ENCODE assay signal across 1 cellular context in the genomic region with DNA sequence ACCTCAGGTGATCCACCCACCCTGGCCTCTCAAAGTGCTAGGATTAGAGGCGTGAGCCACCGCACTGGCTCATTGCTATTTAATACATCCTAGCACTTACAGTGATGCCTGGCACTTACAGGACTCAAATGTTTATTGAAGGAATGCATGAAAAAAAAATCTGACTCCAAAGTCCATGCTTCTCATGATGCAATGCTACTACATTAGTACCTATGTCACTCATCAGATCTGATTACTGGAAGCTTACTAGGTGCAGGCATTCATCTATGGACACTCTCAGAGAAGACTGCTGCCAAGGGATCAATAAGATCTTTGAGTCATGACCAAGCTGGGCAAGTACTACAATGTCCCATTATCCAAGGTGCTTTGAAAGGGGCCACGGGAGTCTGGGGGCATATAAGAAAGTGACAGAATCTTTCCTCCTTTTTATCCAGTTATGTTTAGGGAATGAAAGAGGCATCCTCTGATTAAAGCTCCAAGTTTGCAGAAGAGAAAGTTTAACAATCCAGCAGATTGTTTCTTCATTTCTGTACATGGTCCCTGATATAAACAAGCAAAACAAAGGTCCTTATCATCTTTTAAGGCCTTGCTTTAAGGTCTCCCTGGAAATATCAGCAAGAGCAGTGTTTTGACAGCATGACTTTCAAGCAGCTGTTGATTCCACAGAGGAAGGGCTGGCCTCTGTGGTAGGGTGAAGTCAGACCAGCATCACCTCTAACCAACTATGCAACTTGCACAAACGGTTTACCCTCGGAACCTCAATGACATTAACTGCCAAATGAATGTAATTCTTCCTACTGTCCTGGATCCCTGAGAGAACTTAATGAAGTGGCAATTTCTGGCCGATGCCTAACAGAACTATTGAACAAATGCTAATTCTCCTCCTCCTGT.
A peak's percentile ranks its signal among the peaks of the same experiment; 100 is the strongest.
TF ChIP-seq lines count a peak whose summit lies in the region.

No MANE protein-coding gene starts in this region.

TF ChIP-seq in HepG2, 621 proteins besides CTCF, POLR2A, EP300 and RAD21 (continued from another document and continues in another):
- peak in 1 of 2 experiments; percentile 66; a peak in 1 of 4 replicates for TF ChIP-seq KLF16 (CRISPR knock-in tag; IDR thresholded peaks at IDR 0.05)
- TF ChIP-seq ARNTL (CRISPR knock-in tag; IDR thresholded peaks at IDR 0.05): no peak
- TF ChIP-seq ZNF3 (CRISPR knock-in tag; IDR thresholded peaks at IDR 0.05): peak; percentile 71; the same call in 1 of the 2 replicates
- peak; percentile 35; the same call in 1 of the 2 replicates for TF ChIP-seq HOXA5 (CRISPR knock-in tag; IDR thresholded peaks at IDR 0.05)
- TF ChIP-seq, protein P1, sequence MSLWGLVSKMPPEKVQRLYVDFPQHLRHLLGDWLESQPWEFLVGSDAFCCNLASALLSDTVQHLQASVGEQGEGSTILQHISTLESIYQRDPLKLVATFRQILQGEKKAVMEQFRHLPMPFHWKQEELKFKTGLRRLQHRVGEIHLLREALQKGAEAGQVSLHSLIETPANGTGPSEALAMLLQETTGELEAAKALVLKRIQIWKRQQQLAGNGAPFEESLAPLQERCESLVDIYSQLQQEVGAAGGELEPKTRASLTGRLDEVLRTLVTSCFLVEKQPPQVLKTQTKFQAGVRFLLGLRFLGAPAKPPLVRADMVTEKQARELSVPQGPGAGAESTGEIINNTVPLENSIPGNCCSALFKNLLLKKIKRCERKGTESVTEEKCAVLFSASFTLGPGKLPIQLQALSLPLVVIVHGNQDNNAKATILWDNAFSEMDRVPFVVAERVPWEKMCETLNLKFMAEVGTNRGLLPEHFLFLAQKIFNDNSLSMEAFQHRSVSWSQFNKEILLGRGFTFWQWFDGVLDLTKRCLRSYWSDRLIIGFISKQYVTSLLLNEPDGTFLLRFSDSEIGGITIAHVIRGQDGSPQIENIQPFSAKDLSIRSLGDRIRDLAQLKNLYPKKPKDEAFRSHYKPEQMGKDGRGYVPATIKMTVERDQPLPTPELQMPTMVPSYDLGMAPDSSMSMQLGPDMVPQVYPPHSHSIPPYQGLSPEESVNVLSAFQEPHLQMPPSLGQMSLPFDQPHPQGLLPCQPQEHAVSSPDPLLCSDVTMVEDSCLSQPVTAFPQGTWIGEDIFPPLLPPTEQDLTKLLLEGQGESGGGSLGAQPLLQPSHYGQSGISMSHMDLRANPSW (CRISPR knock-in tag; IDR thresholded peaks at IDR 0.05; ENCODE audit: borderline replicate concordance): no peak
- peak; percentile 79; the same call in 1 of the 2 replicates for TF ChIP-seq MIER3 (CRISPR knock-in tag; IDR thresholded peaks at IDR 0.05; ENCODE audit: borderline replicate concordance)
- TF ChIP-seq, protein P2, sequence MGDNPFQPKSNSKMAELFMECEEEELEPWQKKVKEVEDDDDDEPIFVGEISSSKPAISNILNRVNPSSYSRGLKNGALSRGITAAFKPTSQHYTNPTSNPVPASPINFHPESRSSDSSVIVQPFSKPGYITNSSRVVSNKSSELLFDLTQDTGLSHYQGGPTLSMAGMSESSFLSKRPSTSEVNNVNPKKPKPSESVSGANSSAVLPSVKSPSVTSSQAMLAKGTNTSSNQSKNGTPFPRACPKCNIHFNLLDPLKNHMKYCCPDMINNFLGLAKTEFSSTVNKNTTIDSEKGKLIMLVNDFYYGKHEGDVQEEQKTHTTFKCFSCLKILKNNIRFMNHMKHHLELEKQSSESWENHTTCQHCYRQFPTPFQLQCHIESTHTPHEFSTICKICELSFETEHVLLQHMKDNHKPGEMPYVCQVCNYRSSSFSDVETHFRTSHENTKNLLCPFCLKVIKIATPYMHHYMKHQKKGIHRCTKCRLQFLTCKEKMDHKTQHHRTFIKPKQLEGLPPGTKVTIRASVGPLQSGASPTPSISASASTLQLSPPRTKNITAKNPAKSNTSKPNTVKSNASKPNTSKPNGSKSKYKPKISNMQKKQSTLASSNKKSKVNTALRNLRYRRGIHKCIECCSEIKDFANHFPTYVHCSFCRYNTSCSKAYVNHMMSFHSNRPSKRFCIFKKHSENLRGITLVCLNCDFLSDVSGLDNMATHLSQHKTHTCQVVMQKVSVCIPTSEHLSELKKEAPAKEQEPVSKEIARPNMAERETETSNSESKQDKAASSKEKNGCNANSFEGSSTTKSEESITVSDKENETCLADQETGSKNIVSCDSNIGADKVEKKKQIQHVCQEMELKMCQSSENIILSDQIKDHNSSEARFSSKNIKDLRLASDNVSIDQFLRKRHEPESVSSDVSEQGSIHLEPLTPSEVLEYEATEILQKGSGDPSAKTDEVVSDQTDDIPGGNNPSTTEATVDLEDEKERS (CRISPR knock-in tag; IDR thresholded peaks at IDR 0.05): no peak
- TF ChIP-seq, protein P3, sequence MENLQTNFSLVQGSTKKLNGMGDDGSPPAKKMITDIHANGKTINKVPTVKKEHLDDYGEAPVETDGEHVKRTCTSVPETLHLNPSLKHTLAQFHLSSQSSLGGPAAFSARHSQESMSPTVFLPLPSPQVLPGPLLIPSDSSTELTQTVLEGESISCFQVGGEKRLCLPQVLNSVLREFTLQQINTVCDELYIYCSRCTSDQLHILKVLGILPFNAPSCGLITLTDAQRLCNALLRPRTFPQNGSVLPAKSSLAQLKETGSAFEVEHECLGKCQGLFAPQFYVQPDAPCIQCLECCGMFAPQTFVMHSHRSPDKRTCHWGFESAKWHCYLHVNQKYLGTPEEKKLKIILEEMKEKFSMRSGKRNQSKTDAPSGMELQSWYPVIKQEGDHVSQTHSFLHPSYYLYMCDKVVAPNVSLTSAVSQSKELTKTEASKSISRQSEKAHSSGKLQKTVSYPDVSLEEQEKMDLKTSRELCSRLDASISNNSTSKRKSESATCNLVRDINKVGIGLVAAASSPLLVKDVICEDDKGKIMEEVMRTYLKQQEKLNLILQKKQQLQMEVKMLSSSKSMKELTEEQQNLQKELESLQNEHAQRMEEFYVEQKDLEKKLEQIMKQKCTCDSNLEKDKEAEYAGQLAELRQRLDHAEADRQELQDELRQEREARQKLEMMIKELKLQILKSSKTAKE (CRISPR knock-in tag; IDR thresholded peaks at IDR 0.05; ENCODE audit: borderline replicate concordance): no peak
- no peak for TF ChIP-seq NONO (IDR thresholded peaks at IDR 0.05)
- TF ChIP-seq NONO (CRISPR knock-in tag; conservative IDR thresholded peaks at IDR 0.05): no peak
- peak; percentile 62; the same call in 1 of the 2 replicates for TF ChIP-seq SOX5 (CRISPR knock-in tag; IDR thresholded peaks at IDR 0.05; ENCODE audit: borderline replicate concordance)
- no peak for TF ChIP-seq CCAR2 (optimal IDR thresholded peaks at IDR 0.05; ENCODE audit: low read depth, low read length)
- TF ChIP-seq, protein P4, sequence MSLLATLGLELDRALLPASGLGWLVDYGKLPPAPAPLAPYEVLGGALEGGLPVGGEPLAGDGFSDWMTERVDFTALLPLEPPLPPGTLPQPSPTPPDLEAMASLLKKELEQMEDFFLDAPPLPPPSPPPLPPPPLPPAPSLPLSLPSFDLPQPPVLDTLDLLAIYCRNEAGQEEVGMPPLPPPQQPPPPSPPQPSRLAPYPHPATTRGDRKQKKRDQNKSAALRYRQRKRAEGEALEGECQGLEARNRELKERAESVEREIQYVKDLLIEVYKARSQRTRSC (CRISPR knock-in tag; IDR thresholded peaks at IDR 0.05; ENCODE audit: low read depth): no peak
- no peak for TF ChIP-seq U2AF1 (optimal IDR thresholded peaks at IDR 0.05; ENCODE audit: low read depth, low read length)
- no peak for TF ChIP-seq KMT2A (CRISPR knock-in tag; IDR thresholded peaks at IDR 0.05)
- no peak for TF ChIP-seq STAG1 (CRISPR knock-in tag; IDR thresholded peaks at IDR 0.05)
- TF ChIP-seq, protein P5, sequence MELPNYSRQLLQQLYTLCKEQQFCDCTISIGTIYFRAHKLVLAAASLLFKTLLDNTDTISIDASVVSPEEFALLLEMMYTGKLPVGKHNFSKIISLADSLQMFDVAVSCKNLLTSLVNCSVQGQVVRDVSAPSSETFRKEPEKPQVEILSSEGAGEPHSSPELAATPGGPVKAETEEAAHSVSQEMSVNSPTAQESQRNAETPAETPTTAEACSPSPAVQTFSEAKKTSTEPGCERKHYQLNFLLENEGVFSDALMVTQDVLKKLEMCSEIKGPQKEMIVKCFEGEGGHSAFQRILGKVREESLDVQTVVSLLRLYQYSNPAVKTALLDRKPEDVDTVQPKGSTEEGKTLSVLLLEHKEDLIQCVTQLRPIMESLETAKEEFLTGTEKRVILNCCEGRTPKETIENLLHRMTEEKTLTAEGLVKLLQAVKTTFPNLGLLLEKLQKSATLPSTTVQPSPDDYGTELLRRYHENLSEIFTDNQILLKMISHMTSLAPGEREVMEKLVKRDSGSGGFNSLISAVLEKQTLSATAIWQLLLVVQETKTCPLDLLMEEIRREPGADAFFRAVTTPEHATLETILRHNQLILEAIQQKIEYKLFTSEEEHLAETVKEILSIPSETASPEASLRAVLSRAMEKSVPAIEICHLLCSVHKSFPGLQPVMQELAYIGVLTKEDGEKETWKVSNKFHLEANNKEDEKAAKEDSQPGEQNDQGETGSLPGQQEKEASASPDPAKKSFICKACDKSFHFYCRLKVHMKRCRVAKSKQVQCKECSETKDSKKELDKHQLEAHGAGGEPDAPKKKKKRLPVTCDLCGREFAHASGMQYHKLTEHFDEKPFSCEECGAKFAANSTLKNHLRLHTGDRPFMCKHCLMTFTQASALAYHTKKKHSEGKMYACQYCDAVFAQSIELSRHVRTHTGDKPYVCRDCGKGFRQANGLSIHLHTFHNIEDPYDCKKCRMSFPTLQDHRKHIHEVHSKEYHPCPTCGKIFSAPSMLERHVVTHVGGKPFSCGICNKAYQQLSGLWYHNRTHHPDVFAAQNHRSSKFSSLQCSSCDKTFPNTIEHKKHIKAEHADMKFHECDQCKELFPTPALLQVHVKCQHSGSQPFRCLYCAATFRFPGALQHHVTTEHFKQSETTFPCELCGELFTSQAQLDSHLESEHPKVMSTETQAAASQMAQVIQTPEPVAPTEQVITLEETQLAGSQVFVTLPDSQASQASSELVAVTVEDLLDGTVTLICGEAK (IDR thresholded peaks at IDR 0.05): no peak
- TF ChIP-seq, protein P5 (CRISPR knock-in tag; IDR thresholded peaks at IDR 0.05): no peak
- peak; percentile 99 for TF ChIP-seq ZNF121 (CRISPR knock-in tag; IDR thresholded peaks at IDR 0.05)
- no peak for TF ChIP-seq REXO4 (CRISPR knock-in tag; IDR thresholded peaks at IDR 0.05; ENCODE audit: borderline replicate concordance)
- TF ChIP-seq ZNF460 (CRISPR knock-in tag; IDR thresholded peaks at IDR 0.05; ENCODE audit: borderline replicate concordance): peak; percentile 30; the same call in 1 of the 2 replicates
- TF ChIP-seq PAF1 (CRISPR knock-in tag; IDR thresholded peaks at IDR 0.05): no peak
- no peak for TF ChIP-seq PRMT3 (CRISPR knock-in tag; IDR thresholded peaks at IDR 0.05; ENCODE audit: borderline replicate concordance, low read depth)
- TF ChIP-seq MAF1 (CRISPR knock-in tag; IDR thresholded peaks at IDR 0.05; ENCODE audit: borderline replicate concordance): no peak
- no peak for TF ChIP-seq RELA (CRISPR knock-in tag; IDR thresholded peaks at IDR 0.05)
- no peak for TF ChIP-seq ZNF34 (CRISPR knock-in tag; IDR thresholded peaks at IDR 0.05; ENCODE audit: borderline replicate concordance)
- TF ChIP-seq, protein P6, sequence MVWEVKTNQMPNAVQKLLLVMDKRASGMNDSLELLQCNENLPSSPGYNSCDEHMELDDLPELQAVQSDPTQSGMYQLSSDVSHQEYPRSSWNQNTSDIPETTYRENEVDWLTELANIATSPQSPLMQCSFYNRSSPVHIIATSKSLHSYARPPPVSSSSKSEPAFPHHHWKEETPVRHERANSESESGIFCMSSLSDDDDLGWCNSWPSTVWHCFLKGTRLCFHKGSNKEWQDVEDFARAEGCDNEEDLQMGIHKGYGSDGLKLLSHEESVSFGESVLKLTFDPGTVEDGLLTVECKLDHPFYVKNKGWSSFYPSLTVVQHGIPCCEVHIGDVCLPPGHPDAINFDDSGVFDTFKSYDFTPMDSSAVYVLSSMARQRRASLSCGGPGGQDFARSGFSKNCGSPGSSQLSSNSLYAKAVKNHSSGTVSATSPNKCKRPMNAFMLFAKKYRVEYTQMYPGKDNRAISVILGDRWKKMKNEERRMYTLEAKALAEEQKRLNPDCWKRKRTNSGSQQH (CRISPR knock-in tag; IDR thresholded peaks at IDR 0.05; ENCODE audit: low read depth): no peak
- TF ChIP-seq SAP130 (CRISPR knock-in tag; IDR thresholded peaks at IDR 0.05; ENCODE audit: low read depth): peak; percentile 70
- TF ChIP-seq ZNF75D (CRISPR knock-in tag; IDR thresholded peaks at IDR 0.05; ENCODE audit: borderline replicate concordance): no peak
- TF ChIP-seq SCMH1 (CRISPR knock-in tag; IDR thresholded peaks at IDR 0.05; ENCODE audit: borderline replicate concordance): no peak
- no peak for TF ChIP-seq PHF5A (CRISPR knock-in tag; IDR thresholded peaks at IDR 0.05; ENCODE audit: low read depth, unreplicated experiment)
- TF ChIP-seq ZNF674 (CRISPR knock-in tag; IDR thresholded peaks at IDR 0.05; ENCODE audit: low read depth): no peak
- TF ChIP-seq ZNF10 (CRISPR knock-in tag; IDR thresholded peaks at IDR 0.05; ENCODE audit: borderline replicate concordance, low read depth): no peak
- TF ChIP-seq, protein P7, sequence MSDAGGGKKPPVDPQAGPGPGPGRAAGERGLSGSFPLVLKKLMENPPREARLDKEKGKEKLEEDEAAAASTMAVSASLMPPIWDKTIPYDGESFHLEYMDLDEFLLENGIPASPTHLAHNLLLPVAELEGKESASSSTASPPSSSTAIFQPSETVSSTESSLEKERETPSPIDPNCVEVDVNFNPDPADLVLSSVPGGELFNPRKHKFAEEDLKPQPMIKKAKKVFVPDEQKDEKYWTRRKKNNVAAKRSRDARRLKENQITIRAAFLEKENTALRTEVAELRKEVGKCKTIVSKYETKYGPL (CRISPR knock-in tag; IDR thresholded peaks at IDR 0.05): no peak
- TF ChIP-seq SALL1 (CRISPR knock-in tag; IDR thresholded peaks at IDR 0.05): peak; percentile 76
- TF ChIP-seq CHD4 (IDR thresholded peaks at IDR 0.05; ENCODE audit: borderline replicate concordance, low read length): peak; percentile 82; the same call in 1 of the 2 replicates
